In the genomic region with DNA sequence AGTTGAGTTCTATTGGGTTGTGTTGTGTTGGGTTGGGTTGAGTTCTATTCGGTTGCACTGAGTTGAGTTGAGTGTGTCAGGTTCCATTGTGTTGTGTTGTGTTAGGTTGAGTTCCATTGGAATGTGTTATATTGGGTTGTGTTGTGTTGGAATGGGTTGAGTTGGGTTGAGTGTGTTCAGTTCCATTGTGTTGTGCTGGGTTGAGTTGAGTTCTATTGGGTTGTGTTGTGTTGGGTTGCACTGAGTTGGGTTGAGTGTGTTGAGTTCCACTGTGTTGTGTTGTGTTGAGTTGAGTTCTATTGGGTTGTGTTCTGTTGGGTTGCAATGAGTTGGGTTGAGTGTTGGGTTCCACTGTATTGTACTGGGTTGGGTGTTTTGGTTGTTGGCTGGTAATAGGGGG, we compare ENCODE assay signal across 38 cellular contexts. TPM values are rescaled to one million over a fixed set of nuclear protein-coding genes. Genes with fewer than 3 reads are reported as not detected.
"Had no signal": no experiment of that assay in that cellular context is flagged by ENCODE, and none has a peak within 500 bp of the region (broad histone marks: within the 10 kb centered on the region; RNA-seq: fewer than 3 reads in every experiment).

No MANE protein-coding gene starts in this region.

- H3K4me3 ChIP-seq: adrenal gland, body of pancreas, breast epithelium, cardiac muscle cell had no signal

- H3K36me3 ChIP-seq: adrenal gland, brain microvascular endothelial cell, breast epithelium, cardiac muscle cell had no signal

- H3K4me1 ChIP-seq: adrenal gland, breast epithelium had no signal

- ATAC-seq: activated CD8-positive, alpha-beta T cell treated with anti-CD3 and anti-CD28 coated beads for 36 hours; activated naive CD4-positive, alpha-beta T cell treated with anti-CD3 and anti-CD28 coated beads, Interleukin-2, amount 50 U/mL, for 72 hours; activated T-cell treated with anti-CD3 and anti-CD28 coated beads, Interleukin-2, amount 50 U/mL, for 4 hours; activated T-cell treated with anti-CD3 and anti-CD28 coated beads, Interleukin-2, amount 50 U/mL, for 72 hours; activated T-helper 17 cell treated with anti-CD3 and anti-CD28 coated beads, Interleukin-2, amount 50 U/mL, for 72 hours; body of pancreas had no signal

- DNase-seq: activated B cell treated with CpG ODN at 0.5 μM for 24 hours; activated CD4-positive, alpha-beta memory T cell treated with anti-CD3 and anti-CD28 coated beads for 36 hours; activated CD4-positive, alpha-beta T cell treated with anti-CD3 and anti-CD28 coated beads for 4 hours; activated CD4-positive, alpha-beta T cell treated with anti-CD3 and anti-CD28 coated beads, Interleukin-2, amount 10 ng/mL, durations not matched to agents 24 days and 14 days; activated CD4-positive, alpha-beta T cell treated with anti-CD3 and anti-CD28 coated beads, Interleukin-2, amount 50 U/mL, for 1 hour; activated CD4-positive, alpha-beta T cell treated with anti-CD3 and anti-CD28 coated beads, Interleukin-2, amount 50 U/mL, for 4 hours; activated CD4-positive, CD25-positive, alpha-beta regulatory T cell treated with anti-CD3 and anti-CD28 coated beads, Interleukin-2, amount 50 U/mL, for 72 hours; activated CD8-positive, alpha-beta memory T cell treated with anti-CD3 and anti-CD28 coated beads, Interleukin-2, amount 50 U/mL, for 4 hours; activated CD8-positive, alpha-beta T cell treated with anti-CD3 and anti-CD28 coated beads for 36 hours; activated gamma-delta T cell treated with Interleukin-2 at 50 U/mL for 16 hours; activated naive CD4-positive, alpha-beta T cell; activated naive CD4-positive, alpha-beta T cell treated with anti-CD3 and anti-CD28 coated beads for 36 hours; activated naive CD4-positive, alpha-beta T cell treated with anti-CD3 and anti-CD28 coated beads, Interleukin-2, amount 50 U/mL, for 16 hours; activated naive CD8-positive, alpha-beta T cell treated with anti-CD3 and anti-CD28 coated beads for 36 hours; activated T-cell treated with anti-CD3 and anti-CD28 coated beads for 4 hours; activated T-cell treated with anti-CD3 and anti-CD28 coated beads, Interleukin-2, amount 50 U/mL, for 1 hour; activated T-cell treated with anti-CD3 and anti-CD28 coated beads, Interleukin-2, amount 50 U/mL, for 4 hours; activated T-cell treated with anti-CD3 and anti-CD28 coated beads, Interleukin-2, amount 50 U/mL, for 72 hours; adrenal gland; amniotic stem cell; aorta; body of pancreas; brain microvascular endothelial cell; caudate nucleus; cerebellar nuclear complex; T-helper 1 cell; T-helper 2 cell; T-helper 9 cell had no signal

- H3K27me3 ChIP-seq: adrenal gland, body of pancreas, brain microvascular endothelial cell, breast epithelium, cardiac muscle cell had no signal

- FAIRE-seq: astrocyte, TTC549 had no signal

- H3K9me3 ChIP-seq: adrenal gland, body of pancreas, breast epithelium had no signal

- H3K27ac ChIP-seq: adrenal gland, body of pancreas, brain microvascular endothelial cell, breast epithelium, cardiac muscle cell, VCaP had no signal

RNA-seq across cellular contexts. Expression of gene ALX4, which starts 35.5 kb away (rescaled TPM):
- total RNA-seq: activated B cell treated with CpG ODN at 0.5 μM for 24 hours; activated CD4-positive, alpha-beta memory T cell treated with anti-CD3 and anti-CD28 coated beads for 36 hours; activated CD4-positive, alpha-beta T cell treated with anti-CD3 and anti-CD28 coated beads, Interleukin-2, amount 10 ng/mL, durations not matched to agents 24 days and 14 days; activated CD8-positive, alpha-beta memory T cell treated with anti-CD3 and anti-CD28 coated beads for 36 hours; activated CD8-positive, alpha-beta T cell treated with anti-CD3 and anti-CD28 coated beads for 36 hours; activated naive CD4-positive, alpha-beta T cell treated with anti-CD3 and anti-CD28 coated beads for 36 hours; activated naive CD4-positive, alpha-beta T cell treated with anti-CD3 and anti-CD28 coated beads, Interleukin-2, amount 50 U/mL, for 72 hours; activated naive CD8-positive, alpha-beta T cell treated with anti-CD3 and anti-CD28 coated beads for 36 hours; activated T-cell treated with anti-CD3 and anti-CD28 coated beads, Interleukin-2, amount 50 U/mL, for 4 hours; activated T-cell treated with anti-CD3 and anti-CD28 coated beads, Interleukin-2, amount 50 U/mL, for 72 hours; activated T-helper 1 cell treated with anti-CD3 and anti-CD28 coated beads, Interleukin-12 subunit alpha, Interleukin-12 subunit beta, Interleukin-2, Interleukin-4 antibody, amounts not matched to agents 30 ng/mL and 10 ng/mL and 1 ng/mL, durations not matched to agents 14 hours and 24 hours and 36 hours; activated T-helper 17 cell treated with anti-CD3 and anti-CD28 coated beads, Interleukin-2, amount 50 U/mL, for 72 hours; adrenal gland; astrocyte; body of pancreas; chondrocyte had no signal
- polyA plus RNA-seq: cardiac muscle cell had no signal
